1 cellular context compared by ENCODE assay signal in the genomic region with DNA sequence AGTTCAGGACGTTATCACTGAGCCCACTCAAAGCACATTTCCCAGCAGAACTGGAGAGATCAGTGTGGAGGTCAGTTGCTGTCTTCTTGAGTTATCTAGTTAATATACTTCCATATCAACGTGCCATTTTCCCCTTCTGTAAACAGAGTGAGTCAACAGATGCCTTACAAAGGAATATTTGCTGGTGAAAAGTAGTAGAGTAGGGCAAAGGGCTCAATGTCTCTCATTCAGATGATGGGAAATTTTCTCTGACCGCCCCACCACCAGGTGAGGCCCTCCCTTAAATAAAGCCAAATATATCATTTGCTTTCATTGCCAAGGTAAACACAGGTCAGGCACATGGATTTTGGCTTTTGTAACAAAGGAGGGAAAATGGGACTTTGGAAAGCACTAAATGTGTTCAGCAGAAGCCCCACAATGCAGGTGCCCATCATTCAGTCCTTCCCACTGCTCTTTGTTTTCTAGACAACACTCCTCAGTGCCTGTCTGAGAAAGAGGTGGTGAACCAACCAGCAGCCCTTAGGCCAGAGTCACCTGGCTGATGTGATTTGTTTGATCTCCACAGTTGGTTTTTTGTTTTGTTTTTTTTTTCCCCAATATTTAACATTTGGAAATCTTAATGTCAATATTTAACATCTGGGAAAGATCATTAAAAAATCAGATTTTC.
A peak's percentile ranks its signal among the peaks of the same experiment; 100 is the strongest.
TF ChIP-seq lines count a peak whose summit lies in the region.

No MANE protein-coding gene starts in this region.

TF ChIP-seq in HepG2, 621 proteins besides CTCF, POLR2A, EP300 and RAD21 (continued from another document):
- TF ChIP-seq, protein P1, sequence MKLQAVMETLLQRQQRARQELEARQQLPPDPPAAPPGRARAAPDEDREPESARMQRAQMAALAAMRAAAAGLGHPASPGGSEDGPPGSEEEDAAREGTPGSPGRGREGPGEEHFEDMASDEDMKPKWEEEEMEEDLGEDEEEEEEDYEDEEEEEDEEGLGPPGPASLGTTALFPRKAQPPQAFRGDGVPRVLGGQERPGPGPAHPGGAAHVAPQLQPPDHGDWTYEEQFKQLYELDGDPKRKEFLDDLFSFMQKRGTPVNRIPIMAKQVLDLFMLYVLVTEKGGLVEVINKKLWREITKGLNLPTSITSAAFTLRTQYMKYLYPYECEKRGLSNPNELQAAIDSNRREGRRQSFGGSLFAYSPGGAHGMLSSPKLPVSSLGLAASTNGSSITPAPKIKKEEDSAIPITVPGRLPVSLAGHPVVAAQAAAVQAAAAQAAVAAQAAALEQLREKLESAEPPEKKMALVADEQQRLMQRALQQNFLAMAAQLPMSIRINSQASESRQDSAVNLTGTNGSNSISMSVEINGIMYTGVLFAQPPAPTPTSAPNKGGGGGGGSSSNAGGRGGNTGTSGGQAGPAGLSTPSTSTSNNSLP (IDR thresholded peaks at IDR 0.05; ENCODE audit: low read depth, low read length) = peak; percentile 63; the same call in 1 of the 2 replicates
- TF ChIP-seq PPARG (CRISPR knock-in tag; conservative IDR thresholded peaks at IDR 0.05) = peak; percentile 81
